ENCODE assay signal across 19 cellular contexts in genomic region chr20:40753472-40753871, GRCh38.
DNase-seq lines count a peak whose midpoint lies in the region; ATAC-seq and TF ChIP-seq lines count a peak whose summit lies in the region.
"Had no signal": no experiment of that assay in that cellular context is flagged by ENCODE, and none has a peak within 500 bp of the region (broad histone marks: within the 10 kb centered on the region; RNA-seq: fewer than 3 reads in every experiment).

No MANE protein-coding gene starts in this region.

- no peak for TF ChIP-seq POLR2A in breast epithelium (IDR thresholded peaks at IDR 0.05)
- TF ChIP-seq POLR2A in NB4 (IDR thresholded peaks at IDR 0.05; ENCODE audit: extremely low read depth, insufficient read length): no peak

- H3K27ac Mint-ChIP-seq in MCF 10A (ENCODE audit: low read depth, unreplicated experiment): no peak overlapping the region
- peak overlapping the region; percentile 18 for H3K27ac Mint-ChIP-seq in stimulated activated effector memory CD8-positive, alpha-beta T cell treated with anti-CD3 and anti-CD28 coated beads, Interleukin-12 subunit alpha, Interleukin-12 subunit beta, amount 100 ng/mL, for 72 hours
- H3K27ac Mint-ChIP-seq: H9 had no signal

- H3K36me3 Mint-ChIP-seq in MCF 10A (ENCODE audit: insufficient read depth, unreplicated experiment): no peaks in the 10 kb centered on the region
- H3K36me3 Mint-ChIP-seq in stimulated activated effector memory CD8-positive, alpha-beta T cell treated with anti-CD3 and anti-CD28 coated beads, Interleukin-12 subunit alpha, Interleukin-12 subunit beta, amount 100 ng/mL, for 72 hours: no peaks in the 10 kb centered on the region

- H3K4me3 Mint-ChIP-seq in MCF 10A (ENCODE audit: unreplicated experiment): no peak overlapping the region
- H3K4me3 Mint-ChIP-seq in stimulated activated effector memory CD8-positive, alpha-beta T cell treated with anti-CD3 and anti-CD28 coated beads, Interleukin-12 subunit alpha, Interleukin-12 subunit beta, amount 100 ng/mL, for 72 hours: no peak overlapping the region
- H3K4me3 Mint-ChIP-seq: CD8-positive, alpha-beta memory T cell; H9 had no signal

- H3K4me1 Mint-ChIP-seq in MCF 10A (ENCODE audit: insufficient read depth, unreplicated experiment): peaks cover 11% of the 10 kb centered on the region
- peaks cover 34% of the 10 kb centered on the region for H3K4me1 Mint-ChIP-seq in stimulated activated effector memory CD8-positive, alpha-beta T cell treated with anti-CD3 and anti-CD28 coated beads, Interleukin-12 subunit alpha, Interleukin-12 subunit beta, amount 100 ng/mL, for 72 hours

- TF ChIP-seq CTCF in MCF 10A (IDR thresholded peaks at IDR 0.05; ENCODE audit: unreplicated experiment) (no peak), breast epithelium (IDR thresholded peaks at IDR 0.05) (no peak), NB4 (IDR thresholded peaks at IDR 0.05; ENCODE audit: low read depth, low read length) (no peak)

- H3K27ac ChIP-seq in breast epithelium: no peak overlapping the region
- H3K27ac ChIP-seq: 22Rv1 had no signal

- H3K27me3 ChIP-seq in breast epithelium: no peaks in the 10 kb centered on the region

- BruUV-seq in MCF 10A (replicated peaks; lab: Mats Ljungman, UMichigan): no TSS peak

- POLR2A ChIA-PET in MCF 10A (lab: Yijun Ruan, JAX): no interaction called here

- ATAC-seq in stimulated activated effector memory CD8-positive, alpha-beta T cell treated with anti-CD3 and anti-CD28 coated beads, Interleukin-12 subunit alpha, Interleukin-12 subunit beta, amount 100 ng/mL, for 72 hours: no peak
- no peak for ATAC-seq in HG03354 (IDR thresholded peaks at IDR 0.05; ENCODE audit: poor library complexity, severe bottlenecking, unreplicated experiment)

- H3K9me3 ChIP-seq in breast epithelium: no peaks in the 10 kb centered on the region
- H3K9me3 ChIP-seq: BE2C had no signal

- no peaks in the 10 kb centered on the region for H3K36me3 ChIP-seq in breast epithelium
- H3K36me3 ChIP-seq: BE2C had no signal

- CTCF ChIA-PET in MCF 10A (lab: Yijun Ruan, JAX): interaction anchor here (0.7 to 3.3 kb wide), 3 partner anchors 13 to 64 kb away, joined by 3 to 19 read pairs (median 3); no protein-coding TSS in a partner anchor

- no peaks in the 10 kb centered on the region for H3K9me3 Mint-ChIP-seq in MCF 10A (ENCODE audit: unreplicated experiment)
- no peaks in the 10 kb centered on the region for H3K9me3 Mint-ChIP-seq in stimulated activated effector memory CD8-positive, alpha-beta T cell treated with anti-CD3 and anti-CD28 coated beads, Interleukin-12 subunit alpha, Interleukin-12 subunit beta, amount 100 ng/mL, for 72 hours
- H3K9me3 Mint-ChIP-seq: CD8-positive, alpha-beta memory T cell; H9 had no signal

- intact Hi-C loops in MCF 10A (cut with micrococcal nuclease): no loop called here
- intact Hi-C loops in breast epithelium (cut with DNase I; ENCODE audit: low total_unique reads): no loop called here

- no peaks in the 10 kb centered on the region for H3K27me3 Mint-ChIP-seq in MCF 10A (ENCODE audit: insufficient read depth, unreplicated experiment)
- H3K27me3 Mint-ChIP-seq: CD8-positive, alpha-beta memory T cell had no signal

- DNase-seq in MCF 10A (ENCODE audit: unreplicated experiment) (peak; percentile 8), breast epithelium (ENCODE audit: low spot score in 2 of 2) (no peak), NB4 (ENCODE audit: low read depth) (peak; percentile 39), amniotic epithelial cell (ENCODE audit: low read depth) (peak; percentile 13), NCI-H1694 treated with DMSO at 0.1 percent for 48 hours (lab: John Stamatoyannopoulos, UW) (no peak), COR-L47 (lab: John Stamatoyannopoulos, UW) (no peak)
- no peak for DNase-seq in stimulated activated effector memory CD8-positive, alpha-beta T cell treated with anti-CD3 and anti-CD28 coated beads, Interleukin-12 subunit alpha, Interleukin-12 subunit beta, amount 100 ng/mL, for 72 hours (ENCODE audit: low spot score in 2 of 2)
- DNase-seq: BE2C; CD8-positive, alpha-beta memory T cell; GF-D8; H9; NCI-H1092; NCI-H146; NCI-H2081 treated with DMSO at 0.1 percent for 48 hours; NCI-H2227 treated with DMSO at 0.1 percent for 48 hours; NCI-H524; SHP77 had no signal

- H3K4me1 ChIP-seq in breast epithelium: no peaks in the 10 kb centered on the region
- H3K4me1 ChIP-seq: BE2C had no signal

- H3K4me3 ChIP-seq in breast epithelium (no peak overlapping the region), NB4 (ENCODE audit: low read depth, low read length) (no peak overlapping the region)

Comparison
In these comparisons a context has a peak if more than half of its experiments do, and no peak if none do; other contexts are left out.
1. DNase-seq: peak in MCF 10A (single experiment), NB4 (single experiment) and amniotic epithelial cell (single experiment); none in breast epithelium (0 of 2), stimulated activated effector memory CD8-positive, alpha-beta T cell treated with anti-CD3 and anti-CD28 coated beads, Interleukin-12 subunit alpha, Interleukin-12 subunit beta, amount 100 ng/mL, for 72 hours (0 of 2), NCI-H1694 treated with DMSO at 0.1 percent for 48 hours (single experiment) and COR-L47 (single experiment).